ENCODE assay signal across 29 cellular contexts in genomic region chr11:35735903-35736302, GRCh38.
DNase-seq lines count a peak whose midpoint lies in the region; ATAC-seq lines count a peak whose summit lies in the region.
"Had no signal": no experiment of that assay in that cellular context is flagged by ENCODE, and none has a peak within 500 bp of the region (broad histone marks: within the 10 kb centered on the region; RNA-seq: fewer than 3 reads in every experiment).

No MANE protein-coding gene starts in this region.

- CTCF ChIA-PET in activated CD8-positive, alpha-beta memory T cell treated with anti-CD3 and anti-CD28 coated beads, Interleukin-2, amount 10 ng/mL, durations not matched to agents 7 days and 5 days (lab: Charles Lee) = no interaction called here

- H3K27ac Mint-ChIP-seq in activated CD8-positive, alpha-beta memory T cell treated with anti-CD3 and anti-CD28 coated beads, Interleukin-2, amount 10 ng/mL, durations not matched to agents 7 days and 5 days = no peak overlapping the region
- H3K27ac Mint-ChIP-seq: activated CD4-positive, alpha-beta T cell treated with anti-CD3 and anti-CD28 coated beads for 36 hours; activated CD8-positive, alpha-beta T cell treated with anti-CD3 and anti-CD28 coated beads, Interleukin-2, amount 10 ng/mL, durations not matched to agents 7 days and 5 days; activated T-helper 2 cell treated with anti-CD3 and anti-CD28 coated beads, Interferon-gamma antibody, Interleukin-2, Interleukin-4, amounts not matched to agents 10 μg/mL and 5 μg/mL and 100 μg/mL, durations not matched to agents 14 hours and 24 hours and 36 hours; B cell had no signal

- ATAC-seq in activated CD8-positive, alpha-beta memory T cell treated with anti-CD3 and anti-CD28 coated beads, Interleukin-2, amount 10 ng/mL, durations not matched to agents 7 days and 5 days = no peak
- ATAC-seq: activated CD4-positive, alpha-beta T cell treated with anti-CD3 and anti-CD28 coated beads for 36 hours; activated CD8-positive, alpha-beta T cell treated with anti-CD3 and anti-CD28 coated beads, Interleukin-2, amount 10 ng/mL, durations not matched to agents 7 days and 5 days; CD8-positive, alpha-beta T cell; naive thymus-derived CD4-positive, alpha-beta T cell; stimulated activated effector memory CD8-positive, alpha-beta T cell treated with anti-CD3 and anti-CD28 coated beads, Interleukin-12 subunit alpha, Interleukin-12 subunit beta, amount 100 ng/mL, for 72 hours had no signal

- H3K27ac ChIP-seq in caudate nucleus (ENCODE audit: low read depth, low read length) = no peak overlapping the region
- H3K27ac ChIP-seq: brain microvascular endothelial cell, prostate gland, sigmoid colon, SJSA1, tibial nerve, VCaP had no signal

- peaks cover 28% of the 10 kb centered on the region for H3K36me3 Mint-ChIP-seq in activated CD8-positive, alpha-beta memory T cell treated with anti-CD3 and anti-CD28 coated beads, Interleukin-2, amount 10 ng/mL, durations not matched to agents 7 days and 5 days

- DNase-seq in NCI-H345 treated with DMSO at 0.1 percent for 48 hours (lab: John Stamatoyannopoulos, UW; ENCODE audit: unreplicated experiment) = peak; percentile 5
- no peak for DNase-seq in NCI-H345 (lab: John Stamatoyannopoulos, UW)
- peak; percentile 47 to 50 for DNase-seq in SHP77 (lab: John Stamatoyannopoulos, UW)
- peak; percentile 27 for DNase-seq in glomerular endothelial cell (ENCODE audit: extremely low read depth, low read depth, low spot score)
- DNase-seq in renal cortical epithelial cell (ENCODE audit: low read depth) = peak; percentile 81
- no peak for DNase-seq in caudate nucleus (lab: John Stamatoyannopoulos, UW)
- no peak for DNase-seq in activated CD8-positive, alpha-beta memory T cell treated with anti-CD3 and anti-CD28 coated beads, Interleukin-2, amount 10 ng/mL, durations not matched to agents 7 days and 5 days
- DNase-seq in HPDE6-E6E7 (ENCODE audit: extremely low spot score) = no peak
- DNase-seq: activated CD4-positive, alpha-beta T cell treated with anti-CD3 and anti-CD28 coated beads for 36 hours; activated CD8-positive, alpha-beta T cell treated with anti-CD3 and anti-CD28 coated beads, Interleukin-2, amount 10 ng/mL, durations not matched to agents 7 days and 5 days; amniotic stem cell; brain microvascular endothelial cell; CD8-positive, alpha-beta T cell; islet precursor cell; naive thymus-derived CD4-positive, alpha-beta T cell; NCI-H1436 treated with DMSO at 0.1 percent for 48 hours; nucleus accumbens; sigmoid colon; stimulated activated CD4-positive, alpha-beta T cell treated with anti-CD3 and anti-CD28 coated beads, Interleukin-4, amount 100 ng/mL, for 4 hours; T1000 had no signal

- H3K27me3 Mint-ChIP-seq in activated CD8-positive, alpha-beta memory T cell treated with anti-CD3 and anti-CD28 coated beads, Interleukin-2, amount 10 ng/mL, durations not matched to agents 7 days and 5 days = no peaks in the 10 kb centered on the region
- H3K27me3 Mint-ChIP-seq: activated CD4-positive, alpha-beta T cell treated with anti-CD3 and anti-CD28 coated beads for 36 hours; activated naive CD4-positive, alpha-beta T cell treated with anti-CD3 and anti-CD28 coated beads, Interleukin-2, amount 50 U/mL, for 24 hours; B cell; naive thymus-derived CD4-positive, alpha-beta T cell had no signal

- H3K9me3 Mint-ChIP-seq in activated CD8-positive, alpha-beta memory T cell treated with anti-CD3 and anti-CD28 coated beads, Interleukin-2, amount 10 ng/mL, durations not matched to agents 7 days and 5 days (ENCODE audit: low read depth) = peaks cover 3% of the 10 kb centered on the region

- H3K4me1 Mint-ChIP-seq in activated CD8-positive, alpha-beta memory T cell treated with anti-CD3 and anti-CD28 coated beads, Interleukin-2, amount 10 ng/mL, durations not matched to agents 7 days and 5 days = no peaks in the 10 kb centered on the region
- H3K4me1 Mint-ChIP-seq: B cell had no signal

- H3K4me3 Mint-ChIP-seq in activated CD8-positive, alpha-beta memory T cell treated with anti-CD3 and anti-CD28 coated beads, Interleukin-2, amount 10 ng/mL, durations not matched to agents 7 days and 5 days = no peak overlapping the region
- H3K4me3 Mint-ChIP-seq: activated CD4-positive, alpha-beta T cell treated with anti-CD3 and anti-CD28 coated beads for 36 hours; activated CD8-positive, alpha-beta T cell treated with anti-CD3 and anti-CD28 coated beads, Interleukin-2, amount 10 ng/mL, durations not matched to agents 7 days and 5 days; activated naive CD4-positive, alpha-beta T cell treated with anti-CD3 and anti-CD28 coated beads, Interleukin-2, amount 50 U/mL, for 24 hours; B cell; CD8-positive, alpha-beta T cell; mesothelial cell of epicardium; stimulated activated effector memory CD8-positive, alpha-beta T cell treated with anti-CD3 and anti-CD28 coated beads, Interleukin-12 subunit alpha, Interleukin-12 subunit beta, amount 100 ng/mL, for 72 hours had no signal

Comparison
In these comparisons a context has a peak if more than half of its experiments do, and no peak if none do; other contexts are left out.
1. DNase-seq: peak in NCI-H345 treated with DMSO at 0.1 percent for 48 hours (single experiment), SHP77 (2 of 2), glomerular endothelial cell (single experiment) and renal cortical epithelial cell (single experiment); none in NCI-H345 (single experiment), caudate nucleus (0 of 61), activated CD8-positive, alpha-beta memory T cell treated with anti-CD3 and anti-CD28 coated beads, Interleukin-2, amount 10 ng/mL, durations not matched to agents 7 days and 5 days (single experiment) and HPDE6-E6E7 (single experiment).